10 cellular contexts compared by ENCODE assay signal in genomic region chr6:31113861-31114539, GRCh38. TPM values are rescaled to one million over a fixed set of nuclear protein-coding genes. Genes with fewer than 3 reads are reported as not detected.
DNase-seq lines count a peak whose midpoint lies in the region; ATAC-seq, FAIRE-seq and TF ChIP-seq lines count a peak whose summit lies in the region.
"Had no signal": no experiment of that assay in that cellular context is flagged by ENCODE, and none has a peak within 500 bp of the region (broad histone marks: within the 10 kb centered on the region; RNA-seq: fewer than 3 reads in every experiment).

No MANE protein-coding gene starts in this region.

- H2AFZ ChIP-seq in mesenchymal stem cell (ENCODE audit: low read depth, low read length) = no peak overlapping the region

- H3K4me3 ChIP-seq in mesenchymal stem cell (ENCODE audit: insufficient read depth in 1 of 2, low read depth in 1 of 2, low read length in 2 of 2) (peak overlapping the region in 1 of 2 experiments; percentile 63), upper lobe of left lung (no peak overlapping the region)

- no peak overlapping the region for H3K14ac ChIP-seq in mesenchymal stem cell (ENCODE audit: low read length in 2 of 2)

- H2AK5ac ChIP-seq in mesenchymal stem cell (ENCODE audit: low read length, severe bottlenecking) = no peak overlapping the region

- H3K27ac ChIP-seq in mesenchymal stem cell (ENCODE audit: low read length, poor library complexity, severe bottlenecking) (peak overlapping the region; percentile 70), upper lobe of left lung (peak overlapping the region; percentile 69 to 78 (median 73))

- POLR2A ChIA-PET in activated CD4-positive, alpha-beta T cell treated with anti-CD3 and anti-CD28 coated beads, Interleukin-2, amount 10 ng/mL, durations not matched to agents 7 days and 5 days (lab: Charles Lee) = interaction anchor here (0.6 kb wide), 1 partner anchor 33 kb away, joined by 3 read pairs; no protein-coding TSS in a partner anchor

- TF ChIP-seq POLR2A in upper lobe of left lung (IDR thresholded peaks at IDR 0.05) = no peak

- no peak overlapping the region for H3K4me2 ChIP-seq in mesenchymal stem cell (ENCODE audit: low read length, poor library complexity, severe bottlenecking)

- no peaks in the 10 kb centered on the region for H3K36me3 Mint-ChIP-seq in chondrocyte (ENCODE audit: low read depth)
- H3K36me3 Mint-ChIP-seq in activated CD4-positive, alpha-beta T cell treated with anti-CD3 and anti-CD28 coated beads, Interleukin-2, amount 10 ng/mL, durations not matched to agents 7 days and 5 days (ENCODE audit: low read depth) = no peaks in the 10 kb centered on the region

- H3K27me3 Mint-ChIP-seq in chondrocyte (ENCODE audit: low read depth) = peaks cover 14% of the 10 kb centered on the region
- H3K27me3 Mint-ChIP-seq in activated CD4-positive, alpha-beta T cell treated with anti-CD3 and anti-CD28 coated beads, Interleukin-2, amount 10 ng/mL, durations not matched to agents 7 days and 5 days = peaks cover 17% of the 10 kb centered on the region

- no peak overlapping the region for H3K18ac ChIP-seq in mesenchymal stem cell (ENCODE audit: low read depth in 1 of 2, low read length in 2 of 2)

- H3K4me1 Mint-ChIP-seq in chondrocyte (ENCODE audit: low read depth) = peaks cover 44% of the 10 kb centered on the region
- no peaks in the 10 kb centered on the region for H3K4me1 Mint-ChIP-seq in activated CD4-positive, alpha-beta T cell treated with anti-CD3 and anti-CD28 coated beads, Interleukin-2, amount 10 ng/mL, durations not matched to agents 7 days and 5 days
- H3K4me1 Mint-ChIP-seq: stimulated activated naive CD8-positive, alpha-beta T cell treated with anti-CD3 and anti-CD28 coated beads, Interleukin-15, amount 100 ng/mL, for 72 hours had no signal

- peak overlapping the region in 1 of 2 experiments; percentile 11 for H2BK12ac ChIP-seq in mesenchymal stem cell (ENCODE audit: low read length in 2 of 2)

- H3K23ac ChIP-seq in mesenchymal stem cell (ENCODE audit: low read length in 2 of 2) = no peak overlapping the region

- no peak overlapping the region for H4K91ac ChIP-seq in mesenchymal stem cell (ENCODE audit: low read length)

- H3K9me3 ChIP-seq in mesenchymal stem cell (ENCODE audit: control insufficient read depth, low read length) = no peaks in the 10 kb centered on the region
- H3K9me3 ChIP-seq in upper lobe of left lung = no peaks in the 10 kb centered on the region

- no peak overlapping the region for H2BK120ac ChIP-seq in mesenchymal stem cell (ENCODE audit: low read depth, low read length)

- DNase-seq in HTR-8/SVneo (ENCODE audit: insufficient read length, low spot score) (peak; percentile 32), chondrocyte (ENCODE audit: low spot score) (peak; percentile 43), mesenchymal stem cell (no peak), upper lobe of left lung (no peak), medulla oblongata (ENCODE audit: extremely low spot score) (no peak)
- no peak for DNase-seq in activated CD4-positive, alpha-beta T cell treated with anti-CD3 and anti-CD28 coated beads, Interleukin-2, amount 10 ng/mL, durations not matched to agents 7 days and 5 days
- DNase-seq: activated T-cell treated with anti-CD3 and anti-CD28 coated beads, Interleukin-2, amount 50 U/mL, for 1 hour; NCI-H1436 treated with DMSO at 0.1 percent for 48 hours; stimulated activated naive CD8-positive, alpha-beta T cell treated with anti-CD3 and anti-CD28 coated beads, Interleukin-15, amount 100 ng/mL, for 72 hours had no signal

- no peak for FAIRE-seq in HTR-8/SVneo (lab: Jason Lieb, UNC)

- no peak overlapping the region for H3K4ac ChIP-seq in mesenchymal stem cell (ENCODE audit: low read depth in 1 of 2, low read length in 2 of 2)

- H3K4me3 Mint-ChIP-seq in chondrocyte (ENCODE audit: unreplicated experiment) = peak overlapping the region; percentile 74
- no peak overlapping the region for H3K4me3 Mint-ChIP-seq in activated CD4-positive, alpha-beta T cell treated with anti-CD3 and anti-CD28 coated beads, Interleukin-2, amount 10 ng/mL, durations not matched to agents 7 days and 5 days
- H3K4me3 Mint-ChIP-seq: stimulated activated naive CD8-positive, alpha-beta T cell treated with anti-CD3 and anti-CD28 coated beads, Interleukin-15, amount 100 ng/mL, for 72 hours had no signal

- CTCF ChIA-PET in activated CD4-positive, alpha-beta T cell treated with anti-CD3 and anti-CD28 coated beads, Interleukin-2, amount 10 ng/mL, durations not matched to agents 7 days and 5 days (lab: Charles Lee) = interaction anchor here (1.5 kb wide), 1 partner anchor 27 kb away, joined by 5 read pairs; no protein-coding TSS in a partner anchor

- H3K27me3 ChIP-seq in mesenchymal stem cell (ENCODE audit: control insufficient read depth in 1 of 2, insufficient read depth in 1 of 2, low read length in 2 of 2) (peaks cover 13 to 24% of the 10 kb centered on the region in 2 experiments), upper lobe of left lung (no peaks in the 10 kb centered on the region)

- peaks cover 22% of the 10 kb centered on the region for H3K4me1 ChIP-seq in mesenchymal stem cell (ENCODE audit: control insufficient read depth, insufficient read depth, low read depth, low read length)
- peaks cover 7 to 26% (median 14%) of the 10 kb centered on the region in 4 donors for H3K4me1 ChIP-seq in upper lobe of left lung

- peaks cover 0 to 12% of the 10 kb centered on the region in 2 experiments for H3K36me3 ChIP-seq in mesenchymal stem cell (ENCODE audit: control insufficient read depth in 1 of 2, insufficient read depth in 2 of 2, low read depth in 1 of 2, low read length in 2 of 2)
- no peaks in the 10 kb centered on the region for H3K36me3 ChIP-seq in upper lobe of left lung

- H2BK5ac ChIP-seq in mesenchymal stem cell (ENCODE audit: low read depth, low read length, poor library complexity, severe bottlenecking) = no peak overlapping the region

- WGBS in mesenchymal stem cell = 28% methylated on average over 6 of the region's 7 CpGs
- 67 to 77% methylated on average over 7 of the region's 7 CpGs for WGBS in upper lobe of left lung, 2 donors

- no peaks in the 10 kb centered on the region for H3K9me3 Mint-ChIP-seq in chondrocyte (ENCODE audit: low read depth)
- no peaks in the 10 kb centered on the region for H3K9me3 Mint-ChIP-seq in activated CD4-positive, alpha-beta T cell treated with anti-CD3 and anti-CD28 coated beads, Interleukin-2, amount 10 ng/mL, durations not matched to agents 7 days and 5 days
- H3K9me3 Mint-ChIP-seq: stimulated activated naive CD8-positive, alpha-beta T cell treated with anti-CD3 and anti-CD28 coated beads, Interleukin-15, amount 100 ng/mL, for 72 hours had no signal

- H3K27ac Mint-ChIP-seq in chondrocyte (ENCODE audit: unreplicated experiment) = peak overlapping the region; percentile 99
- no peak overlapping the region for H3K27ac Mint-ChIP-seq in activated CD4-positive, alpha-beta T cell treated with anti-CD3 and anti-CD28 coated beads, Interleukin-2, amount 10 ng/mL, durations not matched to agents 7 days and 5 days

- H2BK15ac ChIP-seq in mesenchymal stem cell (ENCODE audit: low read depth, poor library complexity, severe bottlenecking) = no peak overlapping the region

- H3K79me1 ChIP-seq in mesenchymal stem cell (replicated peaks; ENCODE audit: low read length, poor library complexity, severe bottlenecking) = peaks cover 22% of the 10 kb centered on the region

- TF ChIP-seq CTCF in chondrocyte (IDR thresholded peaks at IDR 0.05) (no peak), upper lobe of left lung (IDR thresholded peaks at IDR 0.05) (no peak)

- TF ChIP-seq EP300 in upper lobe of left lung (IDR thresholded peaks at IDR 0.05) = no peak

- H3K9ac ChIP-seq in mesenchymal stem cell (ENCODE audit: low read length) = peak overlapping the region; percentile 85

- H4K8ac ChIP-seq in mesenchymal stem cell (ENCODE audit: low read length) = no peak overlapping the region

- ATAC-seq in upper lobe of left lung (ENCODE audit: low FRiP score in 2 of 2) = peak in 1 of 2 donors; percentile 21
- ATAC-seq in HG03196 (IDR thresholded peaks at IDR 0.05; ENCODE audit: unreplicated experiment) = no peak
- ATAC-seq: stimulated activated naive CD8-positive, alpha-beta T cell treated with anti-CD3 and anti-CD28 coated beads, Interleukin-15, amount 100 ng/mL, for 72 hours had no signal

RNA-seq across cellular contexts. Expression of gene PSORS1C1, which starts 0.6 kb away (rescaled TPM):
- total RNA-seq in chondrocyte (4.2 to 6.0 TPM (median 5.5 TPM) in 3 replicates), upper lobe of left lung (1 to 10 TPM; 3.2 to 9.4 (median 4.4) TPM)
- 0.40 TPM for polyA plus RNA-seq in mesenchymal stem cell (2013, experiment 1 of 2)
- polyA plus RNA-seq in mesenchymal stem cell (2013, experiment 2 of 2) = 0.68 TPM
- under 1 TPM in 1 of 2 experiments, not detected in 1; 0.57 TPM for total RNA-seq in activated CD4-positive, alpha-beta T cell treated with anti-CD3 and anti-CD28 coated beads, Interleukin-2, amount 10 ng/mL, durations not matched to agents 7 days and 5 days

RNA-seq across cellular contexts. Expression of gene C6orf15, which starts 1.6 kb away (rescaled TPM):
- total RNA-seq in chondrocyte = 0.37 TPM in 1 of 3 replicates, not detected in the others
- not detected for polyA plus RNA-seq in mesenchymal stem cell (2013, experiment 1 of 2)
- not detected for polyA plus RNA-seq in mesenchymal stem cell (2013, experiment 2 of 2)
- total RNA-seq in upper lobe of left lung = not detected
- not detected for total RNA-seq in activated CD4-positive, alpha-beta T cell treated with anti-CD3 and anti-CD28 coated beads, Interleukin-2, amount 10 ng/mL, durations not matched to agents 7 days and 5 days

RNA-seq across cellular contexts. Expression of gene CDSN, which starts 6.2 kb away (rescaled TPM):
- total RNA-seq in chondrocyte (0.12 TPM in 1 of 3 replicates, not detected in the others), upper lobe of left lung (not detected)
- polyA plus RNA-seq in mesenchymal stem cell (2013, experiment 1 of 2) = not detected
- polyA plus RNA-seq in mesenchymal stem cell (2013, experiment 2 of 2) = not detected
- not detected for total RNA-seq in activated CD4-positive, alpha-beta T cell treated with anti-CD3 and anti-CD28 coated beads, Interleukin-2, amount 10 ng/mL, durations not matched to agents 7 days and 5 days

RNA-seq across cellular contexts. Expression of gene PSORS1C2, which starts 24.9 kb away (rescaled TPM):
- total RNA-seq in chondrocyte (not detected in 3 replicates), upper lobe of left lung (not detected)
- not detected for polyA plus RNA-seq in mesenchymal stem cell (2013, experiment 1 of 2)
- polyA plus RNA-seq in mesenchymal stem cell (2013, experiment 2 of 2) = not detected
- not detected for total RNA-seq in activated CD4-positive, alpha-beta T cell treated with anti-CD3 and anti-CD28 coated beads, Interleukin-2, amount 10 ng/mL, durations not matched to agents 7 days and 5 days

RNA-seq across cellular contexts. Expression of gene CCHCR1, which starts 43.6 kb away (rescaled TPM):
- total RNA-seq in chondrocyte (11.2 to 18.3 TPM (median 13.4 TPM) in 3 replicates), upper lobe of left lung (10 to 100 TPM in 5 of 6 donors, 1 to 10 TPM in 1; 5.5 to 83.8 (median 19.5) TPM)
- 4.9 TPM for polyA plus RNA-seq in mesenchymal stem cell (2013, experiment 1 of 2)
- 4.5 TPM for polyA plus RNA-seq in mesenchymal stem cell (2013, experiment 2 of 2)
- total RNA-seq in activated CD4-positive, alpha-beta T cell treated with anti-CD3 and anti-CD28 coated beads, Interleukin-2, amount 10 ng/mL, durations not matched to agents 7 days and 5 days = 10 to 100 TPM; 43.4 to 44.7 TPM

Comparison
In these comparisons a context has a peak if more than half of its experiments do, and no peak if none do; other contexts are left out.
1. DNase-seq: peak in HTR-8/SVneo (single experiment) and chondrocyte (single experiment); none in mesenchymal stem cell (single experiment), upper lobe of left lung (0 of 2), activated CD4-positive, alpha-beta T cell treated with anti-CD3 and anti-CD28 coated beads, Interleukin-2, amount 10 ng/mL, durations not matched to agents 7 days and 5 days (single experiment) and medulla oblongata (single experiment).